Comparison of ENCODE assay signal across 1 cellular context in genomic region chr2:80706951-80707350, GRCh38.
TF ChIP-seq lines count a peak whose summit lies in the region.

No MANE protein-coding gene starts in this region.

TF ChIP-seq in IMR-90, 13 proteins besides CTCF, POLR2A, EP300 and RAD21 (continued from another document):
- TF ChIP-seq RFX5 (IDR thresholded peaks at IDR 0.05; ENCODE audit: low read depth, low read length) (no peak), MAFK (IDR thresholded peaks at IDR 0.05; ENCODE audit: low read depth, low read length) (no peak), NFE2L2 (IDR thresholded peaks at IDR 0.05; ENCODE audit: low read depth, low read length) (no peak), BHLHE40 (IDR thresholded peaks at IDR 0.05; ENCODE audit: low read depth, low read length) (no peak), FOS (IDR thresholded peaks at IDR 0.05; ENCODE audit: low read depth, low read length) (no peak), SMC3 (IDR thresholded peaks at IDR 0.05; ENCODE audit: low read depth, low read length) (no peak)
- TF ChIP-seq, protein P1, sequence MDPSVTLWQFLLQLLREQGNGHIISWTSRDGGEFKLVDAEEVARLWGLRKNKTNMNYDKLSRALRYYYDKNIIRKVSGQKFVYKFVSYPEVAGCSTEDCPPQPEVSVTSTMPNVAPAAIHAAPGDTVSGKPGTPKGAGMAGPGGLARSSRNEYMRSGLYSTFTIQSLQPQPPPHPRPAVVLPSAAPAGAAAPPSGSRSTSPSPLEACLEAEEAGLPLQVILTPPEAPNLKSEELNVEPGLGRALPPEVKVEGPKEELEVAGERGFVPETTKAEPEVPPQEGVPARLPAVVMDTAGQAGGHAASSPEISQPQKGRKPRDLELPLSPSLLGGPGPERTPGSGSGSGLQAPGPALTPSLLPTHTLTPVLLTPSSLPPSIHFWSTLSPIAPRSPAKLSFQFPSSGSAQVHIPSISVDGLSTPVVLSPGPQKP (IDR thresholded peaks at IDR 0.05; ENCODE audit: borderline replicate concordance, low read depth, low read length) = no peak
